Comparison of ENCODE assay signal across 1 cellular context in genomic region chr18:46104128-46104911, GRCh38.
A peak's percentile ranks its signal among the peaks of the same experiment; 100 is the strongest.
TF ChIP-seq lines count a peak whose summit lies in the region.

Gene HAUS1, plus strand, starts transcription at chr18:46104385. Its CDS starts 27 bp downstream, at chr18:46104412.

TF ChIP-seq in WTC11, 78 proteins besides CTCF, POLR2A, EP300 and RAD21 (continued from another document):
- TF ChIP-seq, protein P1, sequence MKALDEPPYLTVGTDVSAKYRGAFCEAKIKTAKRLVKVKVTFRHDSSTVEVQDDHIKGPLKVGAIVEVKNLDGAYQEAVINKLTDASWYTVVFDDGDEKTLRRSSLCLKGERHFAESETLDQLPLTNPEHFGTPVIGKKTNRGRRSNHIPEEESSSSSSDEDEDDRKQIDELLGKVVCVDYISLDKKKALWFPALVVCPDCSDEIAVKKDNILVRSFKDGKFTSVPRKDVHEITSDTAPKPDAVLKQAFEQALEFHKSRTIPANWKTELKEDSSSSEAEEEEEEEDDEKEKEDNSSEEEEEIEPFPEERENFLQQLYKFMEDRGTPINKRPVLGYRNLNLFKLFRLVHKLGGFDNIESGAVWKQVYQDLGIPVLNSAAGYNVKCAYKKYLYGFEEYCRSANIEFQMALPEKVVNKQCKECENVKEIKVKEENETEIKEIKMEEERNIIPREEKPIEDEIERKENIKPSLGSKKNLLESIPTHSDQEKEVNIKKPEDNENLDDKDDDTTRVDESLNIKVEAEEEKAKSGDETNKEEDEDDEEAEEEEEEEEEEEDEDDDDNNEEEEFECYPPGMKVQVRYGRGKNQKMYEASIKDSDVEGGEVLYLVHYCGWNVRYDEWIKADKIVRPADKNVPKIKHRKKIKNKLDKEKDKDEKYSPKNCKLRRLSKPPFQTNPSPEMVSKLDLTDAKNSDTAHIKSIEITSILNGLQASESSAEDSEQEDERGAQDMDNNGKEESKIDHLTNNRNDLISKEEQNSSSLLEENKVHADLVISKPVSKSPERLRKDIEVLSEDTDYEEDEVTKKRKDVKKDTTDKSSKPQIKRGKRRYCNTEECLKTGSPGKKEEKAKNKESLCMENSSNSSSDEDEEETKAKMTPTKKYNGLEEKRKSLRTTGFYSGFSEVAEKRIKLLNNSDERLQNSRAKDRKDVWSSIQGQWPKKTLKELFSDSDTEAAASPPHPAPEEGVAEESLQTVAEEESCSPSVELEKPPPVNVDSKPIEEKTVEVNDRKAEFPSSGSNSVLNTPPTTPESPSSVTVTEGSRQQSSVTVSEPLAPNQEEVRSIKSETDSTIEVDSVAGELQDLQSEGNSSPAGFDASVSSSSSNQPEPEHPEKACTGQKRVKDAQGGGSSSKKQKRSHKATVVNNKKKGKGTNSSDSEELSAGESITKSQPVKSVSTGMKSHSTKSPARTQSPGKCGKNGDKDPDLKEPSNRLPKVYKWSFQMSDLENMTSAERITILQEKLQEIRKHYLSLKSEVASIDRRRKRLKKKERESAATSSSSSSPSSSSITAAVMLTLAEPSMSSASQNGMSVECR (CRISPR knock-in tag; IDR thresholded peaks at IDR 0.05; ENCODE audit: borderline replicate concordance) = no peak
- TF ChIP-seq AFF4 (CRISPR knock-in tag; IDR thresholded peaks at IDR 0.05; ENCODE audit: borderline replicate concordance) (0 out of 2 replicates have a peak, but pooled peaks have one; percentile 54), ESRRA (CRISPR knock-in tag; IDR thresholded peaks at IDR 0.05; ENCODE audit: borderline replicate concordance) (0 out of 2 replicates have a peak, but pooled peaks have one; percentile 16), PRRX2 (CRISPR knock-in tag; IDR thresholded peaks at IDR 0.05) (no peak), SMAD4 (CRISPR knock-in tag; IDR thresholded peaks at IDR 0.05) (no peak), SP1 (CRISPR knock-in tag; conservative IDR thresholded peaks at IDR 0.05) (peak; percentile 90), CREM (CRISPR knock-in tag; IDR thresholded peaks at IDR 0.05) (0 out of 2 replicates have a peak, but pooled peaks have one; percentile 8), MAX (CRISPR knock-in tag; IDR thresholded peaks at IDR 0.05) (peak; percentile 83), MLX (CRISPR knock-in tag; IDR thresholded peaks at IDR 0.05) (no peak)
- TF ChIP-seq, protein P2, sequence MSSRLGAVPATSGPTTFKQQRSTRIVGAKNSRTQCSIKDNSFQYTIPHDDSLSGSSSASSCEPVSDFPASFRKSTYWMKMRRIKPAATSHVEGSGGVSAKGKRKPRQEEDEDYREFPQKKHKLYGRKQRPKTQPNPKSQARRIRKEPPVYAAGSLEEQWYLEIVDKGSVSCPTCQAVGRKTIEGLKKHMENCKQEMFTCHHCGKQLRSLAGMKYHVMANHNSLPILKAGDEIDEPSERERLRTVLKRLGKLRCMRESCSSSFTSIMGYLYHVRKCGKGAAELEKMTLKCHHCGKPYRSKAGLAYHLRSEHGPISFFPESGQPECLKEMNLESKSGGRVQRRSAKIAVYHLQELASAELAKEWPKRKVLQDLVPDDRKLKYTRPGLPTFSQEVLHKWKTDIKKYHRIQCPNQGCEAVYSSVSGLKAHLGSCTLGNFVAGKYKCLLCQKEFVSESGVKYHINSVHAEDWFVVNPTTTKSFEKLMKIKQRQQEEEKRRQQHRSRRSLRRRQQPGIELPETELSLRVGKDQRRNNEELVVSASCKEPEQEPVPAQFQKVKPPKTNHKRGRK (CRISPR knock-in tag; IDR thresholded peaks at IDR 0.05; ENCODE audit: borderline replicate concordance) = no peak
- TF ChIP-seq, protein P3, sequence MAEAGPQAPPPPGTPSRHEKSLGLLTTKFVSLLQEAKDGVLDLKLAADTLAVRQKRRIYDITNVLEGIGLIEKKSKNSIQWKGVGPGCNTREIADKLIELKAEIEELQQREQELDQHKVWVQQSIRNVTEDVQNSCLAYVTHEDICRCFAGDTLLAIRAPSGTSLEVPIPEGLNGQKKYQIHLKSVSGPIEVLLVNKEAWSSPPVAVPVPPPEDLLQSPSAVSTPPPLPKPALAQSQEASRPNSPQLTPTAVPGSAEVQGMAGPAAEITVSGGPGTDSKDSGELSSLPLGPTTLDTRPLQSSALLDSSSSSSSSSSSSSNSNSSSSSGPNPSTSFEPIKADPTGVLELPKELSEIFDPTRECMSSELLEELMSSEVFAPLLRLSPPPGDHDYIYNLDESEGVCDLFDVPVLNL (CRISPR knock-in tag; IDR thresholded peaks at IDR 0.05; ENCODE audit: borderline replicate concordance, low read depth) = no peak
- TF ChIP-seq, protein P4, sequence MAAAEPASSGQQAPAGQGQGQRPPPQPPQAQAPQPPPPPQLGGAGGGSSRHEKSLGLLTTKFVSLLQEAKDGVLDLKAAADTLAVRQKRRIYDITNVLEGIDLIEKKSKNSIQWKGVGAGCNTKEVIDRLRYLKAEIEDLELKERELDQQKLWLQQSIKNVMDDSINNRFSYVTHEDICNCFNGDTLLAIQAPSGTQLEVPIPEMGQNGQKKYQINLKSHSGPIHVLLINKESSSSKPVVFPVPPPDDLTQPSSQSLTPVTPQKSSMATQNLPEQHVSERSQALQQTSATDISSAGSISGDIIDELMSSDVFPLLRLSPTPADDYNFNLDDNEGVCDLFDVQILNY (CRISPR knock-in tag; IDR thresholded peaks at IDR 0.05) = 0 out of 2 replicates have a peak, but pooled peaks have one; percentile 34
- TF ChIP-seq, protein P5, sequence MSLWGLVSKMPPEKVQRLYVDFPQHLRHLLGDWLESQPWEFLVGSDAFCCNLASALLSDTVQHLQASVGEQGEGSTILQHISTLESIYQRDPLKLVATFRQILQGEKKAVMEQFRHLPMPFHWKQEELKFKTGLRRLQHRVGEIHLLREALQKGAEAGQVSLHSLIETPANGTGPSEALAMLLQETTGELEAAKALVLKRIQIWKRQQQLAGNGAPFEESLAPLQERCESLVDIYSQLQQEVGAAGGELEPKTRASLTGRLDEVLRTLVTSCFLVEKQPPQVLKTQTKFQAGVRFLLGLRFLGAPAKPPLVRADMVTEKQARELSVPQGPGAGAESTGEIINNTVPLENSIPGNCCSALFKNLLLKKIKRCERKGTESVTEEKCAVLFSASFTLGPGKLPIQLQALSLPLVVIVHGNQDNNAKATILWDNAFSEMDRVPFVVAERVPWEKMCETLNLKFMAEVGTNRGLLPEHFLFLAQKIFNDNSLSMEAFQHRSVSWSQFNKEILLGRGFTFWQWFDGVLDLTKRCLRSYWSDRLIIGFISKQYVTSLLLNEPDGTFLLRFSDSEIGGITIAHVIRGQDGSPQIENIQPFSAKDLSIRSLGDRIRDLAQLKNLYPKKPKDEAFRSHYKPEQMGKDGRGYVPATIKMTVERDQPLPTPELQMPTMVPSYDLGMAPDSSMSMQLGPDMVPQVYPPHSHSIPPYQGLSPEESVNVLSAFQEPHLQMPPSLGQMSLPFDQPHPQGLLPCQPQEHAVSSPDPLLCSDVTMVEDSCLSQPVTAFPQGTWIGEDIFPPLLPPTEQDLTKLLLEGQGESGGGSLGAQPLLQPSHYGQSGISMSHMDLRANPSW (CRISPR knock-in tag; conservative IDR thresholded peaks at IDR 0.05; ENCODE audit: low read depth) = no peak
